Comparison of ENCODE assay signal across 19 cellular contexts in genomic region chr10:88256013-88256680, GRCh38.
DNase-seq lines count a peak whose midpoint lies in the region; ATAC-seq, FAIRE-seq and TF ChIP-seq lines count a peak whose summit lies in the region.
"Had no signal": no experiment of that assay in that cellular context is flagged by ENCODE, and none has a peak within 500 bp of the region (broad histone marks: within the 10 kb centered on the region; RNA-seq: fewer than 3 reads in every experiment).

No MANE protein-coding gene starts in this region.

- peak; percentile 65 to 89 (median 86) for ATAC-seq in psoas muscle
- ATAC-seq: activated CD4-positive, CD25-positive, alpha-beta regulatory T cell treated with anti-CD3 and anti-CD28 coated beads, Interleukin-2, amount 50 U/mL, for 24 hours; foreskin keratinocyte; right lobe of liver; stimulated activated naive B cell treated with anti-CD40 and anti-IgM and Interleukin-4, amounts not matched to agents 10 μg/mL and 1 μg/mL and 100 μg/mL, for 72 hours; T-helper 17 cell had no signal

- H3K4me1 Mint-ChIP-seq in astrocyte (ENCODE audit: low read depth, unreplicated experiment), result peaks cover 5% of the 10 kb centered on the region

- no peaks in the 10 kb centered on the region for H3K9me3 Mint-ChIP-seq in astrocyte (ENCODE audit: unreplicated experiment)
- H3K9me3 Mint-ChIP-seq: neural crest cell; stimulated activated naive B cell treated with anti-CD40 and anti-IgM and Interleukin-4, amounts not matched to agents 10 μg/mL and 1 μg/mL and 100 μg/mL, for 72 hours had no signal

- no peaks in the 10 kb centered on the region for H4K20me1 ChIP-seq in astrocyte (ENCODE audit: insufficient read depth, low read length)

- H3K27me3 ChIP-seq in astrocyte (ENCODE audit: insufficient read depth, low read length) (no peaks in the 10 kb centered on the region), psoas muscle (ENCODE audit: insufficient read depth in 3 of 3, low read length in 2 of 3) (no peaks in the 10 kb centered on the region), tibial nerve (no peaks in the 10 kb centered on the region)
- H3K27me3 ChIP-seq: foreskin keratinocyte, right lobe of liver had no signal

- TF ChIP-seq CTCF in astrocyte (IDR thresholded peaks at IDR 0.05; ENCODE audit: insufficient read depth, low read depth, low read length), result no peak
- no peak for TF ChIP-seq CTCF in fibroblast of villous mesenchyme (IDR thresholded peaks at IDR 0.05; ENCODE audit: insufficient read depth, low read depth, low read length)
- TF ChIP-seq CTCF in psoas muscle (IDR thresholded peaks at IDR 0.05), result no peak
- TF ChIP-seq CTCF in tibial nerve (IDR thresholded peaks at IDR 0.05), result no peak

- H3K9ac ChIP-seq in astrocyte (ENCODE audit: low read length), result no peak overlapping the region

- H3K27ac ChIP-seq in astrocyte (ENCODE audit: low read depth, low read length), result no peak overlapping the region
- H3K27ac ChIP-seq in psoas muscle, result peak overlapping the region; percentile 68
- H3K27ac ChIP-seq in tibial nerve, result peak overlapping the region; percentile 51 to 87 (median 66)
- H3K27ac ChIP-seq: foreskin keratinocyte had no signal

- intact Hi-C loops in psoas muscle (cut with DNase I), result no loop called here

- no peak for TF ChIP-seq POLR2A in tibial nerve (IDR thresholded peaks at IDR 0.05)

- H3K36me3 Mint-ChIP-seq in astrocyte (ENCODE audit: low read depth, unreplicated experiment), result peaks cover 1% of the 10 kb centered on the region
- H3K36me3 Mint-ChIP-seq: brain had no signal

- H3K27me3 Mint-ChIP-seq in astrocyte (ENCODE audit: low read depth, unreplicated experiment), result peaks cover 3% of the 10 kb centered on the region
- H3K27me3 Mint-ChIP-seq: stimulated activated naive B cell treated with anti-CD40 and anti-IgM and Interleukin-4, amounts not matched to agents 10 μg/mL and 1 μg/mL and 100 μg/mL, for 72 hours; T-helper 17 cell had no signal

- no peak overlapping the region for H3K4me3 ChIP-seq in astrocyte (ENCODE audit: insufficient read depth, low read depth, low read length)
- H3K4me3 ChIP-seq in fibroblast of villous mesenchyme (ENCODE audit: low read depth, low read length), result no peak overlapping the region
- H3K4me3 ChIP-seq in psoas muscle, result peak overlapping the region; percentile 33
- peak overlapping the region in 1 of 4 donors; percentile 20 for H3K4me3 ChIP-seq in tibial nerve
- H3K4me3 ChIP-seq: lung, right lobe of liver had no signal

- peaks cover 19% of the 10 kb centered on the region for H3K4me1 ChIP-seq in astrocyte (ENCODE audit: insufficient read depth, low read length)
- H3K4me1 ChIP-seq in psoas muscle, result peaks cover 24% of the 10 kb centered on the region
- peaks cover 0 to 25% (median 7%) of the 10 kb centered on the region in 4 donors for H3K4me1 ChIP-seq in tibial nerve
- H3K4me1 ChIP-seq: foreskin keratinocyte, right lobe of liver had no signal

- DNase-seq in astrocyte (ENCODE audit: low read depth), result no peak
- peak; percentile 48 for DNase-seq in fibroblast of villous mesenchyme (ENCODE audit: low read depth)
- DNase-seq in psoas muscle, result peak; percentile 56 to 80
- DNase-seq in tibial nerve (ENCODE audit: low spot score in 2 of 2), result peak; percentile 59 to 79
- no peak for DNase-seq in midbrain (lab: John Stamatoyannopoulos, UW)
- no peak for DNase-seq in T-helper 9 cell
- no peak for DNase-seq in pons (ENCODE audit: low spot score)
- DNase-seq: DMS 273 treated with DMSO at 0.1 percent for 48 hours; effector CD4-positive, alpha-beta T cell; foreskin keratinocyte; NCI-H1092; NCI-H2171 treated with DMSO at 0.1 percent for 48 hours; right lobe of liver; stimulated activated naive B cell treated with anti-CD40 and anti-IgM and Interleukin-4, amounts not matched to agents 10 μg/mL and 1 μg/mL and 100 μg/mL, for 72 hours; T-helper 17 cell had no signal

- TF ChIP-seq EP300 in tibial nerve (IDR thresholded peaks at IDR 0.05), result peak in 1 of 2 donors; percentile 90

- no peak overlapping the region for H3K4me3 Mint-ChIP-seq in astrocyte (ENCODE audit: unreplicated experiment)
- H3K4me3 Mint-ChIP-seq: neural crest cell; stimulated activated naive B cell treated with anti-CD40 and anti-IgM and Interleukin-4, amounts not matched to agents 10 μg/mL and 1 μg/mL and 100 μg/mL, for 72 hours; T-helper 17 cell had no signal

- no peaks in the 10 kb centered on the region for H3K9me3 ChIP-seq in astrocyte (ENCODE audit: insufficient read depth, low read depth, low read length)
- no peaks in the 10 kb centered on the region for H3K9me3 ChIP-seq in psoas muscle
- no peaks in the 10 kb centered on the region for H3K9me3 ChIP-seq in tibial nerve
- H3K9me3 ChIP-seq: right lobe of liver had no signal

- peak overlapping the region; percentile 40 for H3K4me2 ChIP-seq in astrocyte (ENCODE audit: low read length)

- no peak overlapping the region for H3K27ac Mint-ChIP-seq in astrocyte (ENCODE audit: unreplicated experiment)
- H3K27ac Mint-ChIP-seq: stimulated activated naive B cell treated with anti-CD40 and anti-IgM and Interleukin-4, amounts not matched to agents 10 μg/mL and 1 μg/mL and 100 μg/mL, for 72 hours; T-helper 17 cell had no signal

- H3K79me2 ChIP-seq in astrocyte (ENCODE audit: insufficient read depth, low read length), result no peaks in the 10 kb centered on the region

- no peaks in the 10 kb centered on the region for H3K36me3 ChIP-seq in astrocyte (ENCODE audit: insufficient read depth, low read length)
- no peaks in the 10 kb centered on the region for H3K36me3 ChIP-seq in psoas muscle (ENCODE audit: insufficient read depth in 1 of 2, low read depth in 1 of 2)
- H3K36me3 ChIP-seq in tibial nerve, result no peaks in the 10 kb centered on the region
- H3K36me3 ChIP-seq: right lobe of liver had no signal

- WGBS in psoas muscle, 3 donors, result 26 to 48% (median 30%) methylated on average over 20 of the region's 20 CpGs
- 57 to 65% methylated on average over 20 of the region's 20 CpGs for WGBS in tibial nerve, 2 donors

- FAIRE-seq in astrocyte (lab: Jason Lieb, UNC), result no peak

- H2AFZ ChIP-seq in astrocyte (ENCODE audit: low read depth, low read length), result no peak overlapping the region

Comparison
In these comparisons a context has a peak if more than half of its experiments do, and no peak if none do; other contexts are left out.
1. DNase-seq: peak in fibroblast of villous mesenchyme (single experiment), psoas muscle (2 of 2) and tibial nerve (2 of 2); none in astrocyte (single experiment), midbrain (single experiment), T-helper 9 cell (single experiment) and pons (single experiment).